Comparison of ENCODE assay signal across 8 cellular contexts in the genomic region with DNA sequence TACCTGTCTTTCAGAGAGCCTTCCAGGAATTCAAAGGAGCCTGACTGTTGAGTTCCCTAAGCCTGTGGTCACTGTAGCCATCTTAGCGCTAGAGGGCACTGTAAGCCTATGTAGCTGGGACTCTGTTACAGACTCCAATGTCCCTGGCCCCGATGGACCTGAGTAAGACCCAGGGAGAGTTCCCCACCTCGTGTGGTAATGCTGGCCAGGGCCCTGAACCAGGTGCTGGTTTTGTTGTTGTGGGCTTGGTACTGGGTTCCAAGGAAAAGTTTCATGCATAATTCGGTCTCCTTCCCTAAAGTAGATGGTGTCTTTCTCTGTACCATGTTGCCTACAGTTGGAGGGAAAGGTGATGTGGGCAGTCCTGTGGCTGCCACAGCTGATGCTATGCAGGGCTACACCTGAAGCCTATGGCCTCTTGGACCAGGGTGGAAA. TPM values are rescaled to one million over a fixed set of nuclear protein-coding genes. Genes with fewer than 3 reads are reported as not detected.
DNase-seq lines count a peak whose midpoint lies in the region; ATAC-seq and TF ChIP-seq lines count a peak whose summit lies in the region.

No MANE protein-coding gene starts in this region.

- 38% methylated on average over 4 of the region's 4 CpGs for WGBS in suprapubic skin

- POLR2A ChIA-PET in PC-9 (lab: Charles Lee; ENCODE audit: unreplicated experiment): no interaction called here

- H3K4me1 ChIP-seq in PC-9 (replicated peaks; ENCODE audit: insufficient read depth): no peaks in the 10 kb centered on the region; the same call in 1 of the 2 replicates
- H3K4me1 ChIP-seq in suprapubic skin: peaks cover 5% of the 10 kb centered on the region

- TF ChIP-seq EP300 in neural cell (conservative IDR thresholded peaks at IDR 0.05; ENCODE audit: poor library complexity, severe bottlenecking) (no peak), suprapubic skin (IDR thresholded peaks at IDR 0.05) (no peak)

- H3K4me3 ChIP-seq in PC-9 (no peak overlapping the region), neural cell (ENCODE audit: low read length) (no peak overlapping the region), suprapubic skin (no peak overlapping the region)

- H3K9ac ChIP-seq in neural cell (ENCODE audit: low read length): no peak overlapping the region

- H3F3A ChIP-seq in PC-9 (ENCODE audit: insufficient read depth, low read depth) (no peaks in the 10 kb centered on the region), neural cell (ENCODE audit: insufficient read depth, low read length, poor library complexity, severe bottlenecking) (no peaks in the 10 kb centered on the region)

- no peaks in the 10 kb centered on the region for H3K36me3 ChIP-seq in PC-9 (ENCODE audit: low read depth)
- H3K36me3 ChIP-seq in neural cell (ENCODE audit: insufficient read depth, low read length): no peaks in the 10 kb centered on the region
- H3K36me3 ChIP-seq in suprapubic skin: no peaks in the 10 kb centered on the region

- TF ChIP-seq RAD21 in neural cell (conservative IDR thresholded peaks at IDR 0.05): peak; percentile 89

- H4K20me1 ChIP-seq in PC-9 (ENCODE audit: insufficient read depth): no peaks in the 10 kb centered on the region
- H4K20me1 ChIP-seq in neural cell (ENCODE audit: insufficient read depth): no peaks in the 10 kb centered on the region

- BruUV-seq in PC-9 (replicated peaks; lab: Mats Ljungman, UMichigan): no TSS peak

- TF ChIP-seq POLR2A in suprapubic skin (IDR thresholded peaks at IDR 0.05): no peak

- H3K79me2 ChIP-seq in PC-9 (ENCODE audit: low read depth): no peaks in the 10 kb centered on the region
- no peaks in the 10 kb centered on the region for H3K79me2 ChIP-seq in neural cell (replicated peaks; ENCODE audit: insufficient read depth, low read length)

- H3K4me3 Mint-ChIP-seq in activated T-cell treated with anti-CD3 and anti-CD28 coated beads, Interleukin-2, amount 50 U/mL, for 72 hours: no peak overlapping the region

- H3K36me3 Mint-ChIP-seq in activated T-cell treated with anti-CD3 and anti-CD28 coated beads, Interleukin-2, amount 50 U/mL, for 72 hours (ENCODE audit: insufficient read depth in 2 of 2): no peaks in the 10 kb centered on the region

- peak; percentile 98 to 99 for ATAC-seq in activated T-cell treated with anti-CD3 and anti-CD28 coated beads, Interleukin-2, amount 50 U/mL, for 72 hours (replicated peaks in 1 of 2)

- H3K9me3 ChIP-seq in PC-9 (ENCODE audit: insufficient read depth, low read depth) (no peaks in the 10 kb centered on the region), neural cell (ENCODE audit: low read length) (peaks cover 3% of the 10 kb centered on the region), suprapubic skin (no peaks in the 10 kb centered on the region)

- H3K27me3 ChIP-seq in PC-9 (ENCODE audit: insufficient read depth, low read depth) (no peaks in the 10 kb centered on the region), neural cell (ENCODE audit: insufficient read depth, low read depth, low read length) (no peaks in the 10 kb centered on the region), suprapubic skin (no peaks in the 10 kb centered on the region)

- TF ChIP-seq CTCF in PC-9 (conservative IDR thresholded peaks at IDR 0.05): peak; percentile 75
- peak; percentile 83 for TF ChIP-seq CTCF in neural cell (IDR thresholded peaks at IDR 0.05; ENCODE audit: poor library complexity, severe bottlenecking)
- TF ChIP-seq CTCF in suprapubic skin (IDR thresholded peaks at IDR 0.05): peak; percentile 45 to 68

- no peaks in the 10 kb centered on the region for H3K4me1 Mint-ChIP-seq in activated T-cell treated with anti-CD3 and anti-CD28 coated beads, Interleukin-2, amount 50 U/mL, for 72 hours (ENCODE audit: low read depth)

- DNase-seq in DMS114 treated with DMSO at 0.1 percent for 48 hours (lab: John Stamatoyannopoulos, UW; ENCODE audit: unreplicated experiment) (peak; percentile 56), HT1080 (ENCODE audit: low read depth) (peak; percentile 52), PC-9 (peak in 1 of 2 experiments; percentile 67), fibroblast of peridontal ligament (ENCODE audit: extremely low read depth) (peak; percentile 69), suprapubic skin (ENCODE audit: low spot score in 2 of 2) (no peak), DMS153 treated with DMSO at 0.1 percent for 48 hours (lab: John Stamatoyannopoulos, UW; ENCODE audit: unreplicated experiment) (no peak)
- DNase-seq in activated T-cell treated with anti-CD3 and anti-CD28 coated beads, Interleukin-2, amount 50 U/mL, for 72 hours: peak; percentile 65 to 66

- H3K27ac ChIP-seq in PC-9: no peak overlapping the region
- H3K27ac ChIP-seq in neural cell (ENCODE audit: low read length): no peak overlapping the region
- no peak overlapping the region for H3K27ac ChIP-seq in suprapubic skin

- intact Hi-C loops in PC-9 (cut with micrococcal nuclease; ENCODE audit: unreplicated experiment): loop anchor here (1.0 to 5.0 kb wide), 3 partner anchors 222 to 500 kb away; a partner anchor contains a TSS

- H3K9me3 Mint-ChIP-seq in activated T-cell treated with anti-CD3 and anti-CD28 coated beads, Interleukin-2, amount 50 U/mL, for 72 hours: no peaks in the 10 kb centered on the region

- CTCF ChIA-PET in PC-9 (lab: Charles Lee): no interaction called here

- H3K4me2 ChIP-seq in PC-9 (no peak overlapping the region), neural cell (ENCODE audit: low read length) (no peak overlapping the region)

- H3K27ac Mint-ChIP-seq in activated T-cell treated with anti-CD3 and anti-CD28 coated beads, Interleukin-2, amount 50 U/mL, for 72 hours: no peak overlapping the region

- H3K9me2 ChIP-seq in PC-9 (ENCODE audit: insufficient read depth) (no peaks in the 10 kb centered on the region), neural cell (ENCODE audit: insufficient read depth, low read length) (no peaks in the 10 kb centered on the region)

- no peaks in the 10 kb centered on the region for H3K27me3 Mint-ChIP-seq in activated T-cell treated with anti-CD3 and anti-CD28 coated beads, Interleukin-2, amount 50 U/mL, for 72 hours (ENCODE audit: low read depth)

- H2AFZ ChIP-seq in PC-9 (no peak overlapping the region), neural cell (ENCODE audit: low read depth, low read length) (no peak overlapping the region)

TF ChIP-seq in neural cell, 6 proteins besides CTCF, POLR2A, EP300 and RAD21:
- no peak for TF ChIP-seq POLR2AphosphoS5 (IDR thresholded peaks at IDR 0.05)
- peak; percentile 85 for TF ChIP-seq SMC3 (conservative IDR thresholded peaks at IDR 0.05; ENCODE audit: poor library complexity)
- TF ChIP-seq EZH2 (IDR thresholded peaks at IDR 0.05; ENCODE audit: borderline replicate concordance, insufficient read depth, low read length, poor library complexity, severe bottlenecking): no peak
- TF ChIP-seq, protein P1, sequence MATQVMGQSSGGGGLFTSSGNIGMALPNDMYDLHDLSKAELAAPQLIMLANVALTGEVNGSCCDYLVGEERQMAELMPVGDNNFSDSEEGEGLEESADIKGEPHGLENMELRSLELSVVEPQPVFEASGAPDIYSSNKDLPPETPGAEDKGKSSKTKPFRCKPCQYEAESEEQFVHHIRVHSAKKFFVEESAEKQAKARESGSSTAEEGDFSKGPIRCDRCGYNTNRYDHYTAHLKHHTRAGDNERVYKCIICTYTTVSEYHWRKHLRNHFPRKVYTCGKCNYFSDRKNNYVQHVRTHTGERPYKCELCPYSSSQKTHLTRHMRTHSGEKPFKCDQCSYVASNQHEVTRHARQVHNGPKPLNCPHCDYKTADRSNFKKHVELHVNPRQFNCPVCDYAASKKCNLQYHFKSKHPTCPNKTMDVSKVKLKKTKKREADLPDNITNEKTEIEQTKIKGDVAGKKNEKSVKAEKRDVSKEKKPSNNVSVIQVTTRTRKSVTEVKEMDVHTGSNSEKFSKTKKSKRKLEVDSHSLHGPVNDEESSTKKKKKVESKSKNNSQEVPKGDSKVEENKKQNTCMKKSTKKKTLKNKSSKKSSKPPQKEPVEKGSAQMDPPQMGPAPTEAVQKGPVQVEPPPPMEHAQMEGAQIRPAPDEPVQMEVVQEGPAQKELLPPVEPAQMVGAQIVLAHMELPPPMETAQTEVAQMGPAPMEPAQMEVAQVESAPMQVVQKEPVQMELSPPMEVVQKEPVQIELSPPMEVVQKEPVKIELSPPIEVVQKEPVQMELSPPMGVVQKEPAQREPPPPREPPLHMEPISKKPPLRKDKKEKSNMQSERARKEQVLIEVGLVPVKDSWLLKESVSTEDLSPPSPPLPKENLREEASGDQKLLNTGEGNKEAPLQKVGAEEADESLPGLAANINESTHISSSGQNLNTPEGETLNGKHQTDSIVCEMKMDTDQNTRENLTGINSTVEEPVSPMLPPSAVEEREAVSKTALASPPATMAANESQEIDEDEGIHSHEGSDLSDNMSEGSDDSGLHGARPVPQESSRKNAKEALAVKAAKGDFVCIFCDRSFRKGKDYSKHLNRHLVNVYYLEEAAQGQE (IDR thresholded peaks at IDR 0.05; ENCODE audit: borderline replicate concordance): no peak
TF ChIP-seq in neural cell: peak in this region for 1.

RNA-seq across cellular contexts. Expression of a gene that starts 32.4 kb away (rescaled TPM):
- 10.8 and 10.9 TPM in 2 replicates for total RNA-seq in HT1080 (2014; rRNA removed; shearing (Covaris generic))
- 5.6 and 6.1 TPM in 2 replicates for polyA plus RNA-seq in HT1080 (2015; cell fraction: cytosol; rRNA removed)
- 26.4 and 26.8 TPM in 2 replicates for polyA plus RNA-seq in HT1080 (2015; cell fraction: nucleus; rRNA removed)
- total RNA-seq in PC-9 (2021) (19.2 and 23.4 TPM in 2 replicates), suprapubic skin (10 to 100 TPM; 11.1 to 16.4 (median 15.0) TPM)
- 10 to 100 TPM; 18.2 to 26.0 TPM for total RNA-seq in activated T-cell treated with anti-CD3 and anti-CD28 coated beads, Interleukin-2, amount 50 U/mL, for 72 hours
- polyA plus RNA-seq in neural cell: 14.4 and 16.8 TPM in 2 replicates
- 11.0 and 11.7 TPM in 2 replicates for polyA minus RNA-seq in neural cell

Comparison
In these comparisons a context has a peak if more than half of its experiments do, and no peak if none do; other contexts are left out.
1. DNase-seq: peak in DMS114 treated with DMSO at 0.1 percent for 48 hours (single experiment), HT1080 (single experiment), activated T-cell treated with anti-CD3 and anti-CD28 coated beads, Interleukin-2, amount 50 U/mL, for 72 hours (2 of 2) and fibroblast of peridontal ligament (single experiment); none in suprapubic skin (0 of 2) and DMS153 treated with DMSO at 0.1 percent for 48 hours (single experiment).
2. Peak in every context shown above with its lines, with median percentiles within 50 percentile points of each other: CTCF ChIP-seq.